9 cellular contexts compared by ENCODE assay signal in genomic region chr4:168852933-168853713, GRCh38.
DNase-seq lines count a peak whose midpoint lies in the region; ATAC-seq, FAIRE-seq and TF ChIP-seq lines count a peak whose summit lies in the region.
"Had no signal": no experiment of that assay in that cellular context is flagged by ENCODE, and none has a peak within 500 bp of the region (broad histone marks: within the 10 kb centered on the region; RNA-seq: fewer than 3 reads in every experiment).

No MANE protein-coding gene starts in this region.

- H3K4me2 ChIP-seq in mesenchymal stem cell (ENCODE audit: low read length, poor library complexity, severe bottlenecking) = no peak overlapping the region

- no peak for TF ChIP-seq POLR2A in GM12892 (IDR thresholded peaks at IDR 0.05; ENCODE audit: low read depth, low read length)

- H3K4ac ChIP-seq in mesenchymal stem cell (ENCODE audit: low read depth in 1 of 2, low read length in 2 of 2) = no peak overlapping the region

- ATAC-seq in GM21367 (IDR thresholded peaks at IDR 0.05; ENCODE audit: unreplicated experiment) (peak; percentile 65), HG03196 (IDR thresholded peaks at IDR 0.05; ENCODE audit: unreplicated experiment) (peak; percentile 80), GM19351 (IDR thresholded peaks at IDR 0.05; ENCODE audit: unreplicated experiment) (no peak)
- ATAC-seq: esophagus mucosa had no signal

- H2BK5ac ChIP-seq in mesenchymal stem cell (ENCODE audit: low read depth, low read length, poor library complexity, severe bottlenecking) = no peak overlapping the region

- H2BK120ac ChIP-seq in mesenchymal stem cell (ENCODE audit: low read depth, low read length) = no peak overlapping the region

- WGBS in mesenchymal stem cell = 91% methylated on average over 6 of the region's 6 CpGs

- H2AFZ ChIP-seq in mesenchymal stem cell (ENCODE audit: low read depth, low read length) = no peak overlapping the region

- H2BK12ac ChIP-seq in mesenchymal stem cell (ENCODE audit: low read length in 2 of 2) = peak overlapping the region; percentile 37 to 38

- no peaks in the 10 kb centered on the region for H3K27me3 ChIP-seq in mesenchymal stem cell (ENCODE audit: control insufficient read depth in 1 of 2, insufficient read depth in 1 of 2, low read length in 2 of 2)

- H3K18ac ChIP-seq in mesenchymal stem cell (ENCODE audit: low read depth in 1 of 2, low read length in 2 of 2) = peak overlapping the region in 1 of 2 experiments; percentile 11

- no peak overlapping the region for H3K9ac ChIP-seq in mesenchymal stem cell (ENCODE audit: low read length)

- no peak overlapping the region for H3K4me3 ChIP-seq in mesenchymal stem cell (ENCODE audit: insufficient read depth in 1 of 2, low read depth in 1 of 2, low read length in 2 of 2)

- no peak overlapping the region for H4K91ac ChIP-seq in mesenchymal stem cell (ENCODE audit: low read length)

- H3K4me1 ChIP-seq in mesenchymal stem cell (ENCODE audit: control insufficient read depth, insufficient read depth, low read depth, low read length) = peaks cover 15% of the 10 kb centered on the region

- peaks cover 10 to 18% of the 10 kb centered on the region in 2 experiments for H3K36me3 ChIP-seq in mesenchymal stem cell (ENCODE audit: control insufficient read depth in 1 of 2, insufficient read depth in 2 of 2, low read depth in 1 of 2, low read length in 2 of 2)

- H3K9me3 ChIP-seq in mesenchymal stem cell (ENCODE audit: control insufficient read depth, low read length) = no peaks in the 10 kb centered on the region

- no peak overlapping the region for H3K23ac ChIP-seq in mesenchymal stem cell (ENCODE audit: low read length in 2 of 2)

- no peak overlapping the region for H3K27ac ChIP-seq in mesenchymal stem cell (ENCODE audit: low read length, poor library complexity, severe bottlenecking)

- FAIRE-seq in GM12892 (lab: Jason Lieb, UNC) = peak; percentile 46

- peaks cover 13% of the 10 kb centered on the region for H3K79me1 ChIP-seq in mesenchymal stem cell (replicated peaks; ENCODE audit: low read length, poor library complexity, severe bottlenecking)

- H2BK15ac ChIP-seq in mesenchymal stem cell (ENCODE audit: low read depth, poor library complexity, severe bottlenecking) = no peak overlapping the region

- no peak overlapping the region for H2AK5ac ChIP-seq in mesenchymal stem cell (ENCODE audit: low read length, severe bottlenecking)

- H4K8ac ChIP-seq in mesenchymal stem cell (ENCODE audit: low read length) = no peak overlapping the region

- H3K14ac ChIP-seq in mesenchymal stem cell (ENCODE audit: low read length in 2 of 2) = no peak overlapping the region

- no peak for DNase-seq in GM12892 (ENCODE audit: insufficient read length)
- no peak for DNase-seq in mesenchymal stem cell
- DNase-seq in GM03348 (ENCODE audit: low spot score) = no peak
- no peak for DNase-seq in stimulated activated naive CD4-positive, alpha-beta T cell treated with Interleukin-2 at 50 U/mL for 16 hours (lab: John Stamatoyannopoulos, UW)
- no peak for DNase-seq in NCI-H2196 treated with DMSO at 0.1 percent for 48 hours (lab: John Stamatoyannopoulos, UW; ENCODE audit: unreplicated experiment)
